In genomic region chr3:181292984-181293383, GRCh38 we compare ENCODE assay signal across 11 cellular contexts.
DNase-seq lines count a peak whose midpoint lies in the region; ATAC-seq and TF ChIP-seq lines count a peak whose summit lies in the region.
"Had no signal": no experiment of that assay in that cellular context is flagged by ENCODE, and none has a peak within 500 bp of the region (broad histone marks: within the 10 kb centered on the region; RNA-seq: fewer than 3 reads in every experiment).

No MANE protein-coding gene starts in this region.

- H3K9me3 Mint-ChIP-seq in activated CD4-positive, alpha-beta memory T cell treated with anti-CD3 and anti-CD28 coated beads for 36 hours = no peaks in the 10 kb centered on the region
- H3K9me3 Mint-ChIP-seq: H9 had no signal

- H3K27ac Mint-ChIP-seq in activated CD4-positive, alpha-beta memory T cell treated with anti-CD3 and anti-CD28 coated beads for 36 hours = no peak overlapping the region
- H3K27ac Mint-ChIP-seq: H9 had no signal

- TF ChIP-seq CTCF in fibroblast of pulmonary artery (IDR thresholded peaks at IDR 0.05; ENCODE audit: low read length, missing control alignments) = no peak

- ATAC-seq in GM18867 (IDR thresholded peaks at IDR 0.05; ENCODE audit: unreplicated experiment) (peak; percentile 84), HG03521 (IDR thresholded peaks at IDR 0.05; ENCODE audit: unreplicated experiment) (peak; percentile 70)

- POLR2A ChIA-PET in activated CD4-positive, alpha-beta memory T cell treated with anti-CD3 and anti-CD28 coated beads for 36 hours (lab: Charles Lee) = no interaction called here

- peaks cover 1% of the 10 kb centered on the region for H3K27me3 Mint-ChIP-seq in activated CD4-positive, alpha-beta memory T cell treated with anti-CD3 and anti-CD28 coated beads for 36 hours

- peak; percentile 49 for DNase-seq in HCEC 1CT
- DNase-seq in fibroblast of pulmonary artery (ENCODE audit: low read depth) = peak; percentile 14
- no peak for DNase-seq in HK-2 (ENCODE audit: unreplicated experiment)
- no peak for DNase-seq in activated CD4-positive, alpha-beta memory T cell treated with anti-CD3 and anti-CD28 coated beads for 36 hours
- DNase-seq in activated CD8-positive, alpha-beta memory T cell treated with anti-CD3 and anti-CD28 coated beads for 24 hours = no peak
- DNase-seq in activated CD4-positive, CD25-positive, alpha-beta regulatory T cell treated with anti-CD3 and anti-CD28 coated beads, Interleukin-2, amount 50 U/mL, for 72 hours = no peak
- DNase-seq: DMS79, H9, NCI-H1417 treated with DMSO at 0.1 percent for 48 hours had no signal

- H3K4me3 ChIP-seq in fibroblast of pulmonary artery (replicated peaks; ENCODE audit: low read depth, low read length) = no peak overlapping the region

- CTCF ChIA-PET in activated CD4-positive, alpha-beta memory T cell treated with anti-CD3 and anti-CD28 coated beads for 36 hours (lab: Charles Lee) = no interaction called here

- intact Hi-C loops in activated CD4-positive, alpha-beta memory T cell treated with anti-CD3 and anti-CD28 coated beads for 36 hours (cut with micrococcal nuclease) = no loop called here

- H3K4me1 Mint-ChIP-seq in activated CD4-positive, alpha-beta memory T cell treated with anti-CD3 and anti-CD28 coated beads for 36 hours (ENCODE audit: low read depth) = no peaks in the 10 kb centered on the region

- H3K4me3 Mint-ChIP-seq in activated CD4-positive, alpha-beta memory T cell treated with anti-CD3 and anti-CD28 coated beads for 36 hours = no peak overlapping the region
- H3K4me3 Mint-ChIP-seq: H9 had no signal

- H3K36me3 Mint-ChIP-seq in activated CD4-positive, alpha-beta memory T cell treated with anti-CD3 and anti-CD28 coated beads for 36 hours = no peaks in the 10 kb centered on the region

Comparison
In these comparisons a context has a peak if more than half of its experiments do, and no peak if none do; other contexts are left out.
1. DNase-seq: peak in HCEC 1CT (single experiment) and fibroblast of pulmonary artery (single experiment); none in HK-2 (single experiment), activated CD4-positive, alpha-beta memory T cell treated with anti-CD3 and anti-CD28 coated beads for 36 hours (single experiment), activated CD8-positive, alpha-beta memory T cell treated with anti-CD3 and anti-CD28 coated beads for 24 hours (single experiment) and activated CD4-positive, CD25-positive, alpha-beta regulatory T cell treated with anti-CD3 and anti-CD28 coated beads, Interleukin-2, amount 50 U/mL, for 72 hours (single experiment).